Comparison of ENCODE assay signal across 8 cellular contexts in the genomic region with DNA sequence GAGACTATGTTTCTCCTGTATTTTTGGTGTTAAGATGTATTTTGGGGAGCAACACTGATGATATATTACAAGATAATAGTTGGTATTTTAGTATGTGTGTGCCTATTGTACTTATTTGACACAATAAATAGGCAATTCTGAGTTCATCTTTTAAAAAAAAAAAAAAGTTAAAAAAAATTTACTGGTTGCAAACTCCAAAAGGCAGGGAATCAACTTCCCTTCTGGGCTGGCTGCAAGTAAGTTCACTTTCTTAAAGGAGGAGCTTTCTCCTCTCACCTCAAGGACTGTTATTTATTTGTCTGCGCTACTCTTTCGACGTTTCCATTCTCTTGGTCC. TPM values are rescaled to one million over a fixed set of nuclear protein-coding genes. Genes with fewer than 3 reads are reported as not detected.
A peak's percentile ranks its signal among the peaks of the same experiment; 100 is the strongest.
DNase-seq lines count a peak whose midpoint lies in the region; ATAC-seq lines count a peak whose summit lies in the region.

No MANE protein-coding gene starts in this region.

- H3K36me3 ChIP-seq in iPS-20b (ENCODE audit: insufficient read depth, low read depth, low read length): no peaks in the 10 kb centered on the region

- DNase-seq in NCI-H510A treated with DMSO at 0.1 percent for 48 hours (lab: John Stamatoyannopoulos, UW): peak; percentile 51
- DNase-seq in NCI-H510A (lab: John Stamatoyannopoulos, UW): no peak
- DNase-seq in activated CD8-positive, alpha-beta T cell treated with anti-CD3 and anti-CD28 coated beads, Interleukin-2, amount 10 ng/mL, durations not matched to agents 7 days and 5 days: no peak
- no peak for DNase-seq in stimulated activated naive B cell treated with anti-CD40 and anti-IgM and Interleukin-4, amounts not matched to agents 10 μg/mL and 1 μg/mL and 100 μg/mL, for 72 hours
- DNase-seq in GOT3 (lab: John Stamatoyannopoulos, UW): no peak
- DNase-seq in germinal center (ENCODE audit: low spot score): no peak
- no peak for DNase-seq in A172 (ENCODE audit: low spot score)

- H3K4me1 Mint-ChIP-seq in activated CD8-positive, alpha-beta T cell treated with anti-CD3 and anti-CD28 coated beads, Interleukin-2, amount 10 ng/mL, durations not matched to agents 7 days and 5 days (ENCODE audit: low read depth): peaks cover 54% of the 10 kb centered on the region
- H3K4me1 Mint-ChIP-seq in stimulated activated naive B cell treated with anti-CD40 and anti-IgM and Interleukin-4, amounts not matched to agents 10 μg/mL and 1 μg/mL and 100 μg/mL, for 72 hours: peaks cover 14 to 34% of the 10 kb centered on the region in 2 donors

- peak overlapping the region; percentile 97 for H3K27ac Mint-ChIP-seq in activated CD8-positive, alpha-beta T cell treated with anti-CD3 and anti-CD28 coated beads, Interleukin-2, amount 10 ng/mL, durations not matched to agents 7 days and 5 days
- H3K27ac Mint-ChIP-seq in stimulated activated naive B cell treated with anti-CD40 and anti-IgM and Interleukin-4, amounts not matched to agents 10 μg/mL and 1 μg/mL and 100 μg/mL, for 72 hours: peak overlapping the region; percentile 94

- H3K27me3 Mint-ChIP-seq in activated CD8-positive, alpha-beta T cell treated with anti-CD3 and anti-CD28 coated beads, Interleukin-2, amount 10 ng/mL, durations not matched to agents 7 days and 5 days (ENCODE audit: low read depth): peaks cover 3% of the 10 kb centered on the region
- H3K27me3 Mint-ChIP-seq in stimulated activated naive B cell treated with anti-CD40 and anti-IgM and Interleukin-4, amounts not matched to agents 10 μg/mL and 1 μg/mL and 100 μg/mL, for 72 hours: peaks cover 3% of the 10 kb centered on the region in 2 donors

- no peaks in the 10 kb centered on the region for H3K9me3 ChIP-seq in iPS-20b (ENCODE audit: insufficient read depth, low read depth, low read length)

- CTCF ChIA-PET in activated CD8-positive, alpha-beta T cell treated with anti-CD3 and anti-CD28 coated beads, Interleukin-2, amount 10 ng/mL, durations not matched to agents 7 days and 5 days (lab: Charles Lee): interaction anchor here (0.9 to 5.1 kb wide), 4 partner anchors 9 to 27 kb away, joined by 3 to 40 read pairs (median 4); no protein-coding TSS in a partner anchor

- POLR2A ChIA-PET in activated CD8-positive, alpha-beta T cell treated with anti-CD3 and anti-CD28 coated beads, Interleukin-2, amount 10 ng/mL, durations not matched to agents 7 days and 5 days (lab: Charles Lee): interaction anchor here (0.5 to 1.0 kb wide), 3 partner anchors 28 to 45 kb away, joined by 3 to 4 read pairs (median 3); no protein-coding TSS in a partner anchor

- H3K36me3 Mint-ChIP-seq in activated CD8-positive, alpha-beta T cell treated with anti-CD3 and anti-CD28 coated beads, Interleukin-2, amount 10 ng/mL, durations not matched to agents 7 days and 5 days (ENCODE audit: low read depth): peaks cover 22% of the 10 kb centered on the region
- H3K36me3 Mint-ChIP-seq in stimulated activated naive B cell treated with anti-CD40 and anti-IgM and Interleukin-4, amounts not matched to agents 10 μg/mL and 1 μg/mL and 100 μg/mL, for 72 hours: peaks cover 4 to 9% of the 10 kb centered on the region in 2 donors

- no peak for ATAC-seq in activated CD8-positive, alpha-beta T cell treated with anti-CD3 and anti-CD28 coated beads, Interleukin-2, amount 10 ng/mL, durations not matched to agents 7 days and 5 days
- no peak for ATAC-seq in stimulated activated naive B cell treated with anti-CD40 and anti-IgM and Interleukin-4, amounts not matched to agents 10 μg/mL and 1 μg/mL and 100 μg/mL, for 72 hours (replicated peaks)

- peak overlapping the region; percentile 83 for H3K4me3 ChIP-seq in iPS-20b (ENCODE audit: low read length)

- H3K9ac ChIP-seq in iPS-20b (ENCODE audit: low read depth, low read length): no peak overlapping the region

- H3K27ac ChIP-seq in iPS-20b (ENCODE audit: low read length): no peak overlapping the region

- H3K4me1 ChIP-seq in iPS-20b (ENCODE audit: insufficient read depth, low read length): peaks cover 4% of the 10 kb centered on the region; the same call in 1 of the 2 replicates

- H3K27me3 ChIP-seq in iPS-20b (ENCODE audit: insufficient read depth, low read length): peaks cover 11% of the 10 kb centered on the region

- no peaks in the 10 kb centered on the region for H3K9me3 Mint-ChIP-seq in activated CD8-positive, alpha-beta T cell treated with anti-CD3 and anti-CD28 coated beads, Interleukin-2, amount 10 ng/mL, durations not matched to agents 7 days and 5 days (ENCODE audit: insufficient read depth)
- no peaks in the 10 kb centered on the region for H3K9me3 Mint-ChIP-seq in stimulated activated naive B cell treated with anti-CD40 and anti-IgM and Interleukin-4, amounts not matched to agents 10 μg/mL and 1 μg/mL and 100 μg/mL, for 72 hours

- H3K4me3 Mint-ChIP-seq in activated CD8-positive, alpha-beta T cell treated with anti-CD3 and anti-CD28 coated beads, Interleukin-2, amount 10 ng/mL, durations not matched to agents 7 days and 5 days: peak overlapping the region; percentile 93
- H3K4me3 Mint-ChIP-seq in stimulated activated naive B cell treated with anti-CD40 and anti-IgM and Interleukin-4, amounts not matched to agents 10 μg/mL and 1 μg/mL and 100 μg/mL, for 72 hours: peak overlapping the region; percentile 88 to 92

RNA-seq across cellular contexts. Expression of gene VPS8, which starts 0.3 kb away (rescaled TPM):
- total RNA-seq in activated CD8-positive, alpha-beta T cell treated with anti-CD3 and anti-CD28 coated beads, Interleukin-2, amount 10 ng/mL, durations not matched to agents 7 days and 5 days: 10 to 100 TPM; 47.6 to 51.8 TPM
- total RNA-seq in A172 (2014; rRNA removed; shearing (Covaris generic)): 36.6 and 47.7 TPM in 2 replicates
